ENCODE assay signal across 19 cellular contexts in the genomic region with DNA sequence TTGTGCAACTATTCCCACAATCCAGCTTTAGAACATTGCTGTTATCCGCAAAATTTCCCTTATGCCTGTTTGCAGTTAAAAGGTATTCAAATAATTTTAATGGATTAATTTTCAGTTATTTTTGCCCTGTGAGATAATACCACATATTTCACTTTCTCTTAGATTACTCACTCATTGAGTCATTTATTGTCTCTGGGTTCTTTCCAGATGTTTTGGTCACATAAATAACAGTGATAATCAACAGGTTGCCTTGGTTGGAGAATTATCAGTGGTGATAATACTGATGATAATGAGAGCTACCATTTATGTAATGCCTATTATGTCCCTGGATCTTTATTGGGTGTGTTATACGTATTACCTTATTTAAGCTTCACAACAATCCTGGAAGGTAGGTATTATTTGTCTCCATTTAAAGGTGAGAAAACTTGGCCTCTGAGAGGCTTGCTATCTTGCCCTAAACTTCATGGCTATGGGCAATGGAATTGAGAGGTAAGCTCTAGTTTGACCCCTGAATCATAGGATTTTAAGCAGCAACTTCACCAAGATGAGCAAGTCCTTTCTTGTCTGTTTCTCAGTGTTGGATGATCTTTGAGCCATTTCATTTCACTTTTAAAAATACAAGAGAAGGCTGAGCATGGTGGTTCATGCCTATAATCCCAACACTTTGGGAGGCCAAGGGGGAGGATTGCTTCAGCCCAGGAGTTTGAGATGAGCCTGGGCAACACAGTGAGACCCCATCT.
"Had no signal": no experiment of that assay in that cellular context is flagged by ENCODE, and none has a peak within 500 bp of the region (broad histone marks: within the 10 kb centered on the region; RNA-seq: fewer than 3 reads in every experiment).

No MANE protein-coding gene starts in this region.

- H3K4me3 Mint-ChIP-seq: activated CD4-positive, alpha-beta T cell treated with anti-CD3 and anti-CD28 coated beads, Interleukin-2, amount 10 ng/mL, durations not matched to agents 7 days and 5 days; activated CD8-positive, alpha-beta T cell treated with anti-CD3 and anti-CD28 coated beads, Interleukin-2, amount 10 ng/mL, durations not matched to agents 7 days and 5 days; activated naive CD4-positive, alpha-beta T cell treated with anti-CD3 and anti-CD28 coated beads for 36 hours; activated T-cell treated with anti-CD3 and anti-CD28 coated beads, Interleukin-2, amount 50 U/mL, for 24 hours; nephron; stimulated activated effector memory CD8-positive, alpha-beta T cell treated with anti-CD3 and anti-CD28 coated beads, Interleukin-12 subunit alpha, Interleukin-12 subunit beta, amount 100 ng/mL, for 72 hours had no signal

- H3K36me3 ChIP-seq: esophagus squamous epithelium, lower lobe of right lung, thoracic aorta, upper lobe of left lung had no signal

- H3K4me1 ChIP-seq: esophagus squamous epithelium, lower lobe of right lung, upper lobe of left lung had no signal

- H3K4me3 ChIP-seq: esophagus squamous epithelium, lower lobe of right lung, thoracic aorta, upper lobe of left lung had no signal

- H3K4me1 Mint-ChIP-seq: nephron; stimulated activated effector memory CD8-positive, alpha-beta T cell treated with anti-CD3 and anti-CD28 coated beads, Interleukin-12 subunit alpha, Interleukin-12 subunit beta, amount 100 ng/mL, for 72 hours had no signal

- DNase-seq: activated CD4-positive, alpha-beta T cell treated with anti-CD3 and anti-CD28 coated beads, Interleukin-2, amount 10 ng/mL, durations not matched to agents 7 days and 5 days; activated CD4-positive, CD25-positive, alpha-beta regulatory T cell; activated CD8-positive, alpha-beta T cell treated with anti-CD3 and anti-CD28 coated beads, Interleukin-2, amount 10 ng/mL, durations not matched to agents 7 days and 5 days; activated naive CD4-positive, alpha-beta T cell treated with anti-CD3 and anti-CD28 coated beads for 36 hours; activated T-cell treated with anti-CD3 and anti-CD28 coated beads, Interleukin-2, amount 50 U/mL, for 24 hours; cerebellar nuclear complex; effector CD4-positive, alpha-beta T cell; esophagus squamous epithelium; glutamatergic neuron; hippocampal formation; left colon; lower lobe of right lung; stimulated activated CD4-positive, alpha-beta T cell treated with anti-CD3 and anti-CD28 coated beads, Interleukin-4, amount 100 ng/mL, for 24 hours; upper lobe of left lung had no signal

- H3K27ac Mint-ChIP-seq: activated CD4-positive, alpha-beta T cell treated with anti-CD3 and anti-CD28 coated beads, Interleukin-2, amount 10 ng/mL, durations not matched to agents 7 days and 5 days; activated naive CD4-positive, alpha-beta T cell treated with anti-CD3 and anti-CD28 coated beads for 36 hours; activated T-cell treated with anti-CD3 and anti-CD28 coated beads, Interleukin-2, amount 50 U/mL, for 24 hours; nephron; stimulated activated effector memory CD8-positive, alpha-beta T cell treated with anti-CD3 and anti-CD28 coated beads, Interleukin-12 subunit alpha, Interleukin-12 subunit beta, amount 100 ng/mL, for 72 hours had no signal

- H3K36me3 Mint-ChIP-seq: stimulated activated effector memory CD8-positive, alpha-beta T cell treated with anti-CD3 and anti-CD28 coated beads, Interleukin-12 subunit alpha, Interleukin-12 subunit beta, amount 100 ng/mL, for 72 hours had no signal

- FAIRE-seq: islet of Langerhans had no signal

- H3K9me3 ChIP-seq: esophagus squamous epithelium, lower lobe of right lung, thoracic aorta, upper lobe of left lung had no signal

- H3K27ac ChIP-seq: esophagus squamous epithelium, lower lobe of right lung, thoracic aorta, upper lobe of left lung had no signal

- ATAC-seq: left colon, lower lobe of right lung, sciatic nerve had no signal

- H3K27me3 ChIP-seq: esophagus squamous epithelium, upper lobe of left lung had no signal

- H3K9me3 Mint-ChIP-seq: activated CD4-positive, alpha-beta T cell treated with anti-CD3 and anti-CD28 coated beads, Interleukin-2, amount 10 ng/mL, durations not matched to agents 7 days and 5 days had no signal

- H3K27me3 Mint-ChIP-seq: activated CD4-positive, alpha-beta T cell treated with anti-CD3 and anti-CD28 coated beads, Interleukin-2, amount 10 ng/mL, durations not matched to agents 7 days and 5 days; activated T-cell treated with anti-CD3 and anti-CD28 coated beads, Interleukin-2, amount 50 U/mL, for 24 hours had no signal
